ENCODE assay signal across 8 cellular contexts in the genomic region with DNA sequence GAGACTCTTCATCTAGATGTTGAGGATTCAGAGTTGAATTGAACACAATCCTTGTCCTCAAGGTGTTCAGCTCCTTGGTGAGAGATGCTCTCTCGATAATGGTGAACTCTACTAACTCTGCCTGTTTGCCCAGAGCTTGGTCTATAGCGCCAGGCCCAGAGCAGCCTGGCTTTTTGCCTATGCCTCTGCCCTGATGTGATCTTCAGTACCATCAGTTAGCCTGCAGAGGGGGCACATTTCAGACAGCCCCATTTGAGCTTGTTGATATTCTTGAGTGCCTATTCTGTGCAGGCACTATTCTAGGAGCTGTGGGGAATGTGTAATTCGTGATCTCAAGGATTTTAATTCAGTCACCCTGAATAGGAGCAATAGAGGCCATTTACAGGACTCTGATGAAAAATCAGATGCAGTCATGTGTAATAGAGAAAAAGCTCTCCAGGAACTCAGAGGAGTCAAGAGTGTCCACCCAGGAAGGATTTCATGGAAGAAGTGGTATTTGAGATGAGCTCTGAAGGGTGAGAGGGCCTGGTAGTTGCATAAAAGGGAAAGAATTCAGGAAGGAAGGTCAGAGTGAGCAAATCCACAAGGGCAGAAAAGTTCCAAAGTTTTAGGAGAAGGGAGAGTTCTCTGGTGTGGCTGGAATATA. TPM values are rescaled to one million over a fixed set of nuclear protein-coding genes. Genes with fewer than 3 reads are reported as not detected.
DNase-seq lines count a peak whose midpoint lies in the region; FAIRE-seq and TF ChIP-seq lines count a peak whose summit lies in the region.

No MANE protein-coding gene starts in this region.

- no peak overlapping the region for H3K27ac ChIP-seq in OCI-LY3 (ENCODE audit: low read length)

- no peak overlapping the region for H3K4me3 ChIP-seq in OCI-LY3 (ENCODE audit: low read length)

- intact Hi-C loops in MCF 10A (cut with micrococcal nuclease), result no loop called here

- DNase-seq in ACHN, result peak; percentile 43
- peak; percentile 60 for DNase-seq in MCF 10A (ENCODE audit: unreplicated experiment)
- DNase-seq in lung microvascular endothelial cell (ENCODE audit: low read depth in 2 of 2), result peak; percentile 65 to 68
- DNase-seq in HK-2 (ENCODE audit: unreplicated experiment), result no peak
- no peak for DNase-seq in cerebellar nuclear complex (lab: John Stamatoyannopoulos, UW)
- no peak for DNase-seq in NCI-H187 (lab: John Stamatoyannopoulos, UW)

- CTCF ChIA-PET in MCF 10A (lab: Yijun Ruan, JAX), result interaction anchor here (0.5 to 1.6 kb wide), 6 partner anchors 9 to 253 kb away, joined by 3 to 8 read pairs (median 4); no protein-coding TSS in a partner anchor

- H3K9ac ChIP-seq in OCI-LY3 (ENCODE audit: low read length), result no peak overlapping the region

- no peaks in the 10 kb centered on the region for H3K4me1 Mint-ChIP-seq in MCF 10A (ENCODE audit: insufficient read depth, unreplicated experiment)

- FAIRE-seq in G401.6 (lab: Jason Lieb, UNC), result peak; percentile 68

- H3K27ac Mint-ChIP-seq in MCF 10A (ENCODE audit: low read depth, unreplicated experiment), result no peak overlapping the region

- in situ Hi-C loops in ACHN (cut with HindIII; ENCODE audit: low pct_ligation_motif_present, low pct_unique_long_range_greater_than_20kb, low sequenced_read_pairs), result no loop called here

- no peak overlapping the region for H3K4me2 ChIP-seq in OCI-LY3 (ENCODE audit: low read length)

- H3K4me1 ChIP-seq in OCI-LY3 (ENCODE audit: low read length), result no peaks in the 10 kb centered on the region

- no peak overlapping the region for H3K4me3 Mint-ChIP-seq in MCF 10A (ENCODE audit: unreplicated experiment)

- TF ChIP-seq CTCF in OCI-LY3 (IDR thresholded peaks at IDR 0.05; ENCODE audit: low read depth, low read length), result peak; percentile 57
- peak; percentile 28 for TF ChIP-seq CTCF in MCF 10A (IDR thresholded peaks at IDR 0.05; ENCODE audit: unreplicated experiment)

- no peaks in the 10 kb centered on the region for H3K9me3 ChIP-seq in OCI-LY3 (ENCODE audit: insufficient read depth, low read length)

- no TSS peak for BruUV-seq in MCF 10A (replicated peaks; lab: Mats Ljungman, UMichigan)

- H3K79me2 ChIP-seq in OCI-LY3 (ENCODE audit: low read length), result no peaks in the 10 kb centered on the region; the same call in 1 of the 2 replicates

- no peak overlapping the region for H2AFZ ChIP-seq in OCI-LY3 (ENCODE audit: low read depth, low read length)

- H3K9me3 Mint-ChIP-seq in MCF 10A (ENCODE audit: unreplicated experiment), result no peaks in the 10 kb centered on the region

- POLR2A ChIA-PET in MCF 10A (lab: Yijun Ruan, JAX), result interaction anchor here (0.7 to 1.4 kb wide), 5 partner anchors 9 to 385 kb away, joined by 3 to 5 read pairs (median 4); a partner anchor contains a TSS

- H4K20me1 ChIP-seq in OCI-LY3 (ENCODE audit: insufficient read depth, low read length), result no peaks in the 10 kb centered on the region

- H3K36me3 Mint-ChIP-seq in MCF 10A (ENCODE audit: insufficient read depth, unreplicated experiment), result peaks cover 83% of the 10 kb centered on the region

- H3K27me3 Mint-ChIP-seq in MCF 10A (ENCODE audit: insufficient read depth, unreplicated experiment), result no peaks in the 10 kb centered on the region

- peaks cover 88% of the 10 kb centered on the region for H3K36me3 ChIP-seq in OCI-LY3 (replicated peaks; ENCODE audit: low read depth, low read length)

- H3K27me3 ChIP-seq in OCI-LY3 (ENCODE audit: low read depth, low read length), result no peaks in the 10 kb centered on the region

RNA-seq across cellular contexts. Expression of a gene that starts 19.3 kb away (rescaled TPM):
- total RNA-seq in MCF 10A (2022) (62.5 and 66.4 TPM in 2 replicates), lung microvascular endothelial cell (14.4 and 18.1 TPM in 2 replicates)

RNA-seq across cellular contexts. Expression of a gene that starts 24.3 kb away (rescaled TPM):
- total RNA-seq in MCF 10A (2022) (84.9 and 86.9 TPM in 2 replicates), lung microvascular endothelial cell (60.4 and 75.6 TPM in 2 replicates)

RNA-seq across cellular contexts. Expression of a gene that starts 30.7 kb away (rescaled TPM):
- 51.9 and 66.8 TPM in 2 replicates for total RNA-seq in MCF 10A (2022)
- 80.9 and 104 TPM in 2 replicates for total RNA-seq in lung microvascular endothelial cell

RNA-seq across cellular contexts. Expression of a gene that starts 43.3 kb away (rescaled TPM):
- total RNA-seq in MCF 10A (2022) (60.4 and 71.5 TPM in 2 replicates), lung microvascular endothelial cell (68.2 and 74.8 TPM in 2 replicates)

Comparison
In these comparisons a context has a peak if more than half of its experiments do, and no peak if none do; other contexts are left out.
1. DNase-seq: peak in ACHN (single experiment), MCF 10A (single experiment) and lung microvascular endothelial cell (2 of 2); none in HK-2 (single experiment), cerebellar nuclear complex (0 of 2) and NCI-H187 (0 of 2).